In genomic region chr9:27065288-27065687, GRCh38 we compare ENCODE assay signal across 1 cellular context.
TF ChIP-seq lines count a peak whose summit lies in the region.

No MANE protein-coding gene starts in this region.

TF ChIP-seq in endothelial cell of umbilical vein, 7 proteins besides CTCF, POLR2A, EP300 and RAD21:
- TF ChIP-seq JUN (IDR thresholded peaks at IDR 0.05; ENCODE audit: borderline replicate concordance, insufficient read depth, insufficient read length, low read depth): no peak
- TF ChIP-seq MYC (IDR thresholded peaks at IDR 0.05; ENCODE audit: low read depth, low read length): no peak
- TF ChIP-seq GATA2 (IDR thresholded peaks at IDR 0.05; ENCODE audit: insufficient read depth, insufficient read length, low read depth, low read length): peak; percentile 54
- TF ChIP-seq MAX (IDR thresholded peaks at IDR 0.05; ENCODE audit: insufficient read depth, insufficient read length): no peak
- peak; percentile 39 for TF ChIP-seq FOS (IDR thresholded peaks at IDR 0.05; ENCODE audit: borderline replicate concordance, insufficient read depth, low read length)
- TF ChIP-seq POLR2AphosphoS5 (IDR thresholded peaks at IDR 0.05; ENCODE audit: insufficient read depth, low read depth, low read length): no peak
- TF ChIP-seq EZH2 (IDR thresholded peaks at IDR 0.05; ENCODE audit: borderline replicate concordance, low read depth, low read length, severe bottlenecking): no peak
